ENCODE assay signal across 17 cellular contexts in the genomic region with DNA sequence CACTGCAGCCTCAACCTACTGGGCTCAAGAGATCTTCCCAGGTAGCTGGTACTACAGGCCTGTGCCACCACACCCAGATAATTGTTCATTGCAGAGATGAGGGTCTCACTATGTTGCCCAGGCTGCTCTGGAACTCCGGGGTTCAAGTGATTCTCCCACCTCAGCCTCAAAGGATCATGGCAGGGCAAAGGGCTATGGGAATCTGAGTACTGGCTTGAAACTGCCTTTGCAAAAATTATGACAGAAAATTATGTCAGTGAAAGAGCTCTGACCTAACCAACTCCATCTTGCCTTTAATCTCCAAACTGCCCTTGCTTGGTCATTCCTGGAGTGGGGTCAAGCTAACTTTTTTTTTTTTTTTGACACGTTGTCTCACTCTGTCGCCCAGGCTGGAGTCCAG. TPM values are rescaled to one million over a fixed set of nuclear protein-coding genes. Genes with fewer than 3 reads are reported as not detected.
DNase-seq lines count a peak whose midpoint lies in the region; ATAC-seq and TF ChIP-seq lines count a peak whose summit lies in the region.
"Had no signal": no experiment of that assay in that cellular context is flagged by ENCODE, and none has a peak within 500 bp of the region (broad histone marks: within the 10 kb centered on the region; RNA-seq: fewer than 3 reads in every experiment).

No MANE protein-coding gene starts in this region.

- in situ Hi-C loops in GM13977 (cut with MboI; ENCODE audit: low pct_unique_long_range_greater_than_20kb, low sequenced_read_pairs, unreplicated experiment): no loop called here

- H3K9me3 Mint-ChIP-seq in activated naive CD4-positive, alpha-beta T cell treated with anti-CD3 and anti-CD28 coated beads, Interleukin-2, amount 50 U/mL, for 24 hours: no peaks in the 10 kb centered on the region
- H3K9me3 Mint-ChIP-seq in activated CD8-positive, alpha-beta T cell treated with anti-CD3 and anti-CD28 coated beads for 36 hours: peaks cover 7% of the 10 kb centered on the region
- peaks cover 0 to 2% (median 0%) of the 10 kb centered on the region in 6 donors for H3K9me3 Mint-ChIP-seq in immature natural killer cell
- no peaks in the 10 kb centered on the region for H3K9me3 Mint-ChIP-seq in stimulated activated naive B cell treated with anti-CD40 and anti-IgM and Interleukin-4, amounts not matched to agents 10 μg/mL and 1 μg/mL and 100 μg/mL, for 72 hours

- ATAC-seq in activated CD8-positive, alpha-beta T cell treated with anti-CD3 and anti-CD28 coated beads for 36 hours: no peak
- ATAC-seq in stimulated activated naive B cell treated with anti-CD40 and anti-IgM and Interleukin-4, amounts not matched to agents 10 μg/mL and 1 μg/mL and 100 μg/mL, for 72 hours (replicated peaks): no peak
- ATAC-seq: left lung had no signal

- no peaks in the 10 kb centered on the region for H3K36me3 Mint-ChIP-seq in activated naive CD4-positive, alpha-beta T cell treated with anti-CD3 and anti-CD28 coated beads, Interleukin-2, amount 50 U/mL, for 24 hours
- peaks cover 6% of the 10 kb centered on the region for H3K36me3 Mint-ChIP-seq in activated CD8-positive, alpha-beta T cell treated with anti-CD3 and anti-CD28 coated beads for 36 hours (ENCODE audit: low read depth)
- H3K36me3 Mint-ChIP-seq in immature natural killer cell: peaks cover 0 to 7% (median 7%) of the 10 kb centered on the region in 3 donors
- H3K36me3 Mint-ChIP-seq in stimulated activated naive B cell treated with anti-CD40 and anti-IgM and Interleukin-4, amounts not matched to agents 10 μg/mL and 1 μg/mL and 100 μg/mL, for 72 hours: peaks cover 4 to 12% of the 10 kb centered on the region in 2 donors

- CTCF ChIA-PET in activated CD8-positive, alpha-beta T cell treated with anti-CD3 and anti-CD28 coated beads for 36 hours (lab: Charles Lee): interaction anchor here (0.9 to 9.0 kb wide), 7 partner anchors 8 to 125 kb away, joined by 3 to 67 read pairs (median 6); partner anchors contain the start of gene GCDH

- H3K4me3 Mint-ChIP-seq in activated naive CD4-positive, alpha-beta T cell treated with anti-CD3 and anti-CD28 coated beads, Interleukin-2, amount 50 U/mL, for 24 hours: peak overlapping the region; percentile 89
- peak overlapping the region; percentile 90 for H3K4me3 Mint-ChIP-seq in activated CD8-positive, alpha-beta T cell treated with anti-CD3 and anti-CD28 coated beads for 36 hours
- peak overlapping the region; percentile 73 to 91 (median 89) for H3K4me3 Mint-ChIP-seq in immature natural killer cell
- H3K4me3 Mint-ChIP-seq in stimulated activated naive B cell treated with anti-CD40 and anti-IgM and Interleukin-4, amounts not matched to agents 10 μg/mL and 1 μg/mL and 100 μg/mL, for 72 hours: peak overlapping the region; percentile 84 to 87

- peaks cover 24% of the 10 kb centered on the region for H3K4me1 Mint-ChIP-seq in activated naive CD4-positive, alpha-beta T cell treated with anti-CD3 and anti-CD28 coated beads, Interleukin-2, amount 50 U/mL, for 24 hours
- peaks cover 18% of the 10 kb centered on the region for H3K4me1 Mint-ChIP-seq in activated CD8-positive, alpha-beta T cell treated with anti-CD3 and anti-CD28 coated beads for 36 hours (ENCODE audit: low read depth)
- peaks cover 34 to 40% of the 10 kb centered on the region in 2 donors for H3K4me1 Mint-ChIP-seq in immature natural killer cell
- H3K4me1 Mint-ChIP-seq in stimulated activated naive B cell treated with anti-CD40 and anti-IgM and Interleukin-4, amounts not matched to agents 10 μg/mL and 1 μg/mL and 100 μg/mL, for 72 hours: peaks cover 28 to 40% of the 10 kb centered on the region in 2 donors

- H3K27me3 Mint-ChIP-seq in activated naive CD4-positive, alpha-beta T cell treated with anti-CD3 and anti-CD28 coated beads, Interleukin-2, amount 50 U/mL, for 24 hours: no peaks in the 10 kb centered on the region
- H3K27me3 Mint-ChIP-seq in activated CD8-positive, alpha-beta T cell treated with anti-CD3 and anti-CD28 coated beads for 36 hours: no peaks in the 10 kb centered on the region
- peaks cover 3 to 6% (median 3%) of the 10 kb centered on the region in 3 donors for H3K27me3 Mint-ChIP-seq in immature natural killer cell (ENCODE audit: low read depth in 3 of 3)
- no peaks in the 10 kb centered on the region for H3K27me3 Mint-ChIP-seq in stimulated activated naive B cell treated with anti-CD40 and anti-IgM and Interleukin-4, amounts not matched to agents 10 μg/mL and 1 μg/mL and 100 μg/mL, for 72 hours

- no peak for TF ChIP-seq CTCF in activated CD8-positive, alpha-beta T cell treated with anti-CD3 and anti-CD28 coated beads for 36 hours (IDR thresholded peaks at IDR 0.05)
- no peak for TF ChIP-seq CTCF in GM13977 (IDR thresholded peaks at IDR 0.05; ENCODE audit: extremely low read depth, insufficient read depth, missing control alignments)

- H3K27ac Mint-ChIP-seq in activated naive CD4-positive, alpha-beta T cell treated with anti-CD3 and anti-CD28 coated beads, Interleukin-2, amount 50 U/mL, for 24 hours: no peak overlapping the region
- no peak overlapping the region for H3K27ac Mint-ChIP-seq in activated CD8-positive, alpha-beta T cell treated with anti-CD3 and anti-CD28 coated beads for 36 hours
- peak overlapping the region in 2 of 6 donors; percentile 55 to 71 for H3K27ac Mint-ChIP-seq in immature natural killer cell
- H3K27ac Mint-ChIP-seq in stimulated activated naive B cell treated with anti-CD40 and anti-IgM and Interleukin-4, amounts not matched to agents 10 μg/mL and 1 μg/mL and 100 μg/mL, for 72 hours: peak overlapping the region; percentile 62

- no peak for DNase-seq in activated naive CD4-positive, alpha-beta T cell treated with Interleukin-2 at 50 U/mL for 16 hours
- no peak for DNase-seq in activated CD8-positive, alpha-beta T cell treated with anti-CD3 and anti-CD28 coated beads for 36 hours
- no peak for DNase-seq in immature natural killer cell
- DNase-seq in stimulated activated naive B cell treated with anti-CD40 and anti-IgM and Interleukin-4, amounts not matched to agents 10 μg/mL and 1 μg/mL and 100 μg/mL, for 72 hours: no peak
- DNase-seq in GM13977 (ENCODE audit: low spot score): no peak
- DNase-seq in pons (ENCODE audit: low spot score): no peak
- DNase-seq in NCI-H524 treated with DMSO at 0.1 percent for 48 hours (lab: John Stamatoyannopoulos, UW): no peak
- DNase-seq: DMS 273 treated with DMSO at 0.1 percent for 48 hours; left lung; NCI-H1694; NCI-H526; sigmoid colon; stimulated activated CD4-positive, alpha-beta T cell treated with anti-CD3 and anti-CD28 coated beads, Interleukin-2, amount 100 ng/mL, for 48 hours had no signal

- intact Hi-C loops in activated CD8-positive, alpha-beta T cell treated with anti-CD3 and anti-CD28 coated beads for 36 hours (cut with micrococcal nuclease): loop anchor here (10.0 kb wide), 1 partner anchor 52 kb away; the partner anchor contains the start of genes CALR and FARSA

- POLR2A ChIA-PET in activated CD8-positive, alpha-beta T cell treated with anti-CD3 and anti-CD28 coated beads for 36 hours (lab: Charles Lee): interaction anchor here (0.6 to 2.6 kb wide), 4 partner anchors 10 to 201 kb away, joined by 3 to 9 read pairs (median 4); partner anchors contain the start of genes DHPS and GET3

RNA-seq across cellular contexts. Expression of gene DNASE2, which starts 1.3 kb away (rescaled TPM):
- total RNA-seq in activated CD8-positive, alpha-beta T cell treated with anti-CD3 and anti-CD28 coated beads for 36 hours: 10 to 100 TPM; 22.3 to 26.1 TPM
- 100 to 1,000 TPM in 1 of 3 donors, 10 to 100 TPM in 2; 72.6 to 108 (median 83.5) TPM for polyA plus RNA-seq in immature natural killer cell

RNA-seq across cellular contexts. Expression of gene KLF1, which starts 4.4 kb away (rescaled TPM):
- total RNA-seq in activated CD8-positive, alpha-beta T cell treated with anti-CD3 and anti-CD28 coated beads for 36 hours: under 1 TPM; 0.32 to 0.38 TPM
- 1 to 10 TPM in 1 of 3 donors, under 1 TPM in 2; 0.15 to 1.8 (median 0.20) TPM for polyA plus RNA-seq in immature natural killer cell
- total RNA-seq: astrocyte, sigmoid colon, SK-MEL-5, ureter had no signal

RNA-seq across cellular contexts. Expression of gene GCDH, which starts 8.4 kb away (rescaled TPM):
- 10 to 100 TPM; 37.5 to 43.8 TPM for total RNA-seq in activated CD8-positive, alpha-beta T cell treated with anti-CD3 and anti-CD28 coated beads for 36 hours
- polyA plus RNA-seq in immature natural killer cell: 10 to 100 TPM; 17.0 to 21.6 (median 18.4) TPM

RNA-seq across cellular contexts. Expression of gene SYCE2, which starts 36.5 kb away (rescaled TPM):
- 1 to 10 TPM; 3.0 to 4.4 TPM for total RNA-seq in activated CD8-positive, alpha-beta T cell treated with anti-CD3 and anti-CD28 coated beads for 36 hours
- polyA plus RNA-seq in immature natural killer cell: under 1 TPM in 1 of 3 donors, not detected in 2; 0.20 TPM
- total RNA-seq: astrocyte, sigmoid colon had no signal

RNA-seq across cellular contexts. Expression of gene MAST1, which starts 44.3 kb away (rescaled TPM):
- 1 to 10 TPM; 2.4 to 3.0 TPM for total RNA-seq in activated CD8-positive, alpha-beta T cell treated with anti-CD3 and anti-CD28 coated beads for 36 hours
- polyA plus RNA-seq in immature natural killer cell: under 1 TPM in 2 of 3 donors, not detected in 1; 0.28 TPM
